8 cellular contexts compared by ENCODE assay signal in genomic region chr2:197889041-197889440, GRCh38.
DNase-seq lines count a peak whose midpoint lies in the region; ATAC-seq and TF ChIP-seq lines count a peak whose summit lies in the region.

No MANE protein-coding gene starts in this region.

- peaks cover 7% of the 10 kb centered on the region for H3K4me1 ChIP-seq in DOHH2 (ENCODE audit: control insufficient read depth, low read length)
- H3K4me1 ChIP-seq in testis = no peaks in the 10 kb centered on the region

- H4K20me1 ChIP-seq in DOHH2 (ENCODE audit: control insufficient read depth, insufficient read depth, low read depth, low read length) = no peaks in the 10 kb centered on the region

- no peaks in the 10 kb centered on the region for H3K9me2 ChIP-seq in DOHH2 (replicated peaks; ENCODE audit: control insufficient read depth, low read length)

- no peaks in the 10 kb centered on the region for H3K9me3 ChIP-seq in DOHH2 (ENCODE audit: control insufficient read depth, insufficient read depth, low read length)
- no peaks in the 10 kb centered on the region for H3K9me3 ChIP-seq in testis

- H3K36me3 ChIP-seq in DOHH2 (ENCODE audit: control insufficient read depth, low read length) (no peaks in the 10 kb centered on the region), testis (ENCODE audit: low read depth, missing control alignments) (no peaks in the 10 kb centered on the region)

- DNase-seq in T-helper 22 cell (ENCODE audit: low read depth) (peak; percentile 4), foreskin melanocyte (peak; percentile 67), substantia nigra (lab: John Stamatoyannopoulos, UW) (peak in 11 of 49 donors; percentile 1 to 54 (median 15)), left lobe of liver (ENCODE audit: low spot score) (no peak), testis (no peak)

- intact Hi-C loops in testis (cut with DNase I; ENCODE audit: low total_unique reads) = no loop called here

- no peak for TF ChIP-seq POLR2A in testis (IDR thresholded peaks at IDR 0.05)

- H3K4me3 ChIP-seq in DOHH2 (ENCODE audit: low read length) = no peak overlapping the region
- no peak overlapping the region for H3K4me3 ChIP-seq in testis

- H3K79me2 ChIP-seq in DOHH2 (ENCODE audit: control insufficient read depth, low read length) = no peaks in the 10 kb centered on the region

- H3K27me3 ChIP-seq in DOHH2 (ENCODE audit: control insufficient read depth, low read length) = no peaks in the 10 kb centered on the region
- H3K27me3 ChIP-seq in testis = no peaks in the 10 kb centered on the region

- H3F3A ChIP-seq in DOHH2 (ENCODE audit: control insufficient read depth, insufficient read depth) = no peaks in the 10 kb centered on the region

- WGBS in testis, 2 donors = 69 to 86% methylated on average over 2 of the region's 2 CpGs

- ATAC-seq in GM19395 (IDR thresholded peaks at IDR 0.05; ENCODE audit: unreplicated experiment) (peak; percentile 99), HG03342 (IDR thresholded peaks at IDR 0.05; ENCODE audit: unreplicated experiment) (peak; percentile 100), left lobe of liver (no peak)

- H3K27ac ChIP-seq in DOHH2 (ENCODE audit: low read depth, low read length) = no peak overlapping the region
- peak overlapping the region; percentile 20 for H3K27ac ChIP-seq in substantia nigra (ENCODE audit: low read depth, low read length, poor library complexity, severe bottlenecking)
- H3K27ac ChIP-seq in testis = no peak overlapping the region

- H3K4me2 ChIP-seq in DOHH2 (ENCODE audit: low read length) = peak overlapping the region; percentile 20

- TF ChIP-seq CTCF in DOHH2 (IDR thresholded peaks at IDR 0.05; ENCODE audit: low read depth, low read length, poor library complexity, severe bottlenecking) (no peak), testis (IDR thresholded peaks at IDR 0.05) (no peak)

Comparison
In these comparisons a context has a peak if more than half of its experiments do, and no peak if none do; other contexts are left out.
1. DNase-seq: peak in T-helper 22 cell (single experiment) and foreskin melanocyte (single experiment); none in left lobe of liver (single experiment) and testis (single experiment).